In genomic region chr11:58509730-58510129, GRCh38 we compare ENCODE assay signal across 32 cellular contexts. TPM values are rescaled to one million over a fixed set of nuclear protein-coding genes. Genes with fewer than 3 reads are reported as not detected.
"Had no signal": no experiment of that assay in that cellular context is flagged by ENCODE, and none has a peak within 500 bp of the region (broad histone marks: within the 10 kb centered on the region; RNA-seq: fewer than 3 reads in every experiment).

No MANE protein-coding gene starts in this region.

- H3K9me3 Mint-ChIP-seq: immature natural killer cell; naive thymus-derived CD8-positive, alpha-beta T cell; nephron; neural crest cell; stimulated activated effector memory CD8-positive, alpha-beta T cell treated with anti-CD3 and anti-CD28 coated beads, Interleukin-12 subunit alpha, Interleukin-12 subunit beta, amount 100 ng/mL, for 72 hours had no signal

- H3K27ac Mint-ChIP-seq: immature natural killer cell; naive thymus-derived CD8-positive, alpha-beta T cell; nephron; stimulated activated effector memory CD8-positive, alpha-beta T cell treated with anti-CD3 and anti-CD28 coated beads, Interleukin-12 subunit alpha, Interleukin-12 subunit beta, amount 100 ng/mL, for 72 hours had no signal

- ATAC-seq: left colon; left lung; lower lobe of right lung; naive thymus-derived CD8-positive, alpha-beta T cell; pancreas; right cardiac atrium; sciatic nerve; stimulated activated effector memory CD8-positive, alpha-beta T cell treated with anti-CD3 and anti-CD28 coated beads, Interleukin-12 subunit alpha, Interleukin-12 subunit beta, amount 100 ng/mL, for 72 hours; stimulated activated naive CD8-positive, alpha-beta T cell treated with anti-CD3 and anti-CD28 coated beads, Interleukin-15, Interleukin-2, amounts not matched to agents 100 U/mL and 50 U/mL, for 24 hours had no signal

- H3K4me3 Mint-ChIP-seq: immature natural killer cell; naive thymus-derived CD8-positive, alpha-beta T cell; nephron; neural crest cell; stimulated activated effector memory CD8-positive, alpha-beta T cell treated with anti-CD3 and anti-CD28 coated beads, Interleukin-12 subunit alpha, Interleukin-12 subunit beta, amount 100 ng/mL, for 72 hours had no signal

- H3K27me3 Mint-ChIP-seq: naive thymus-derived CD8-positive, alpha-beta T cell had no signal

- DNase-seq: hypothalamus; immature natural killer cell; kidney; left colon; left lung; lower lobe of right lung; mammary epithelial cell; mesenchymal stem cell; naive thymus-derived CD8-positive, alpha-beta T cell; nucleus accumbens; pancreas; posterior cingulate gyrus; retina; right cardiac atrium; small intestine; spleen; stimulated activated CD4-positive, alpha-beta T cell treated with anti-CD3 and anti-CD28 coated beads, Interleukin-4, amount 100 ng/mL, for 24 hours; stimulated activated naive CD8-positive, alpha-beta T cell treated with anti-CD3 and anti-CD28 coated beads, Interleukin-15, Interleukin-2, amounts not matched to agents 100 U/mL and 50 U/mL, for 24 hours; stomach; testis; thyroid gland; transverse colon; uterus had no signal

- H3K4me1 Mint-ChIP-seq: immature natural killer cell; nephron; neural crest cell; stimulated activated effector memory CD8-positive, alpha-beta T cell treated with anti-CD3 and anti-CD28 coated beads, Interleukin-12 subunit alpha, Interleukin-12 subunit beta, amount 100 ng/mL, for 72 hours had no signal

RNA-seq across cellular contexts. Expression of gene OR5B21, which starts 1.8 kb away (rescaled TPM):
- total RNA-seq: kidney, left colon, liver, lower lobe of right lung, mammary epithelial cell, mucosa of gallbladder, neural crest cell, osteoblast, pancreas, prostate gland, right cardiac atrium, sciatic nerve, stomach, thyroid gland, transverse colon, ureter, uterus had no signal
